In genomic region chr6:36793296-36793912, GRCh38 we compare ENCODE assay signal across 23 cellular contexts. TPM values are rescaled to one million over a fixed set of nuclear protein-coding genes. Genes with fewer than 3 reads are reported as not detected.
A peak's percentile ranks its signal among the peaks of the same experiment; 100 is the strongest.
DNase-seq lines count a peak whose midpoint lies in the region; ATAC-seq and TF ChIP-seq lines count a peak whose summit lies in the region.
"Had no signal": no experiment of that assay in that cellular context is flagged by ENCODE, and none has a peak within 500 bp of the region (broad histone marks: within the 10 kb centered on the region; RNA-seq: fewer than 3 reads in every experiment).

No MANE protein-coding gene starts in this region.

- H3K9me2 ChIP-seq in hepatocyte (replicated peaks; ENCODE audit: insufficient read depth): no peaks in the 10 kb centered on the region

- DNase-seq in NCI-H524 treated with DMSO at 0.1 percent for 48 hours (lab: John Stamatoyannopoulos, UW) (peak; percentile 30), hepatocyte (ENCODE audit: low spot score) (no peak), gastrocnemius medialis (no peak), GM13977 (ENCODE audit: low spot score) (no peak)
- DNase-seq: activated CD4-positive, alpha-beta T cell treated with anti-CD3 and anti-CD28 coated beads for 48 hours; activated CD8-positive, alpha-beta memory T cell treated with anti-CD3 and anti-CD28 coated beads, Interleukin-2, amount 50 U/mL, for 48 hours; activated gamma-delta T cell; amniotic stem cell; central memory CD4-positive, alpha-beta T cell; DMS153; effector CD4-positive, alpha-beta T cell; KG1; NCI-H2029 treated with DMSO at 0.1 percent for 48 hours; stimulated activated naive CD8-positive, alpha-beta T cell treated with anti-CD3 and anti-CD28 coated beads, Interleukin-15, amount 100 ng/mL, for 72 hours; SW 1271; upper lobe of right lung had no signal

- no peak for ATAC-seq in HG02938 (IDR thresholded peaks at IDR 0.05; ENCODE audit: unreplicated experiment)
- no peak for ATAC-seq in gastrocnemius medialis
- ATAC-seq in GM18498 (IDR thresholded peaks at IDR 0.05; ENCODE audit: unreplicated experiment): no peak
- ATAC-seq: esophagus mucosa; Right ventricle myocardium inferior; stimulated activated naive CD8-positive, alpha-beta T cell treated with anti-CD3 and anti-CD28 coated beads, Interleukin-15, amount 100 ng/mL, for 72 hours; upper lobe of right lung had no signal

- in situ Hi-C loops in gastrocnemius medialis (cut with MboI; ENCODE audit: low sequenced_read_pairs in 4 of 4): no loop called here
- in situ Hi-C loops in GM13977 (cut with MboI; ENCODE audit: low pct_unique_long_range_greater_than_20kb, low sequenced_read_pairs, unreplicated experiment): no loop called here

- H3K9ac ChIP-seq in BLaER1 treated with 17β-estradiol and CSF1 and Interleukin-3, amounts not matched to agents 10 nM and 100 nM: 0 out of 22 replicates have a peak overlapping the region, but pooled peaks of 1 of the 11 experiments have one; percentile 17
- H3K9ac ChIP-seq: parathyroid adenoma had no signal

- no peak for TF ChIP-seq CTCF in hepatocyte (IDR thresholded peaks at IDR 0.05; ENCODE audit: poor library complexity)
- no peak for TF ChIP-seq CTCF in gastrocnemius medialis (IDR thresholded peaks at IDR 0.05 in 4 of 5, conservative IDR thresholded peaks at IDR 0.05 in 1 of 5)
- no peak for TF ChIP-seq CTCF in GM13977 (IDR thresholded peaks at IDR 0.05; ENCODE audit: extremely low read depth, insufficient read depth, missing control alignments)

- H3K4me2 ChIP-seq in BLaER1 treated with 17β-estradiol and CSF1 and Interleukin-3, amounts not matched to agents 10 nM and 100 nM: peak overlapping the region; percentile 27 to 49 (median 42); a peak in 20 of 22 replicates
- no peak overlapping the region for H3K4me2 ChIP-seq in hepatocyte

- no peaks in the 10 kb centered on the region for H3K9me3 ChIP-seq in BLaER1 treated with 17β-estradiol and CSF1 and Interleukin-3, amounts not matched to agents 10 nM and 100 nM (replicated peaks in 1 of 11)
- H3K9me3 ChIP-seq in hepatocyte (ENCODE audit: low read depth): no peaks in the 10 kb centered on the region
- H3K9me3 ChIP-seq in neuron (ENCODE audit: low read length): no peaks in the 10 kb centered on the region
- H3K9me3 ChIP-seq in gastrocnemius medialis: no peaks in the 10 kb centered on the region
- H3K9me3 ChIP-seq: upper lobe of right lung had no signal

- no peak for TF ChIP-seq POLR2A in gastrocnemius medialis (IDR thresholded peaks at IDR 0.05)

- peaks cover 9 to 22% (median 15%) of the 10 kb centered on the region in 10 experiments; a peak in 18 of 20 replicates for H3K4me1 ChIP-seq in BLaER1 treated with 17β-estradiol and CSF1 and Interleukin-3, amounts not matched to agents 10 nM and 100 nM
- H3K4me1 ChIP-seq in hepatocyte (ENCODE audit: insufficient read depth): peaks cover 4% of the 10 kb centered on the region
- peaks cover 24% of the 10 kb centered on the region for H3K4me1 ChIP-seq in neuron (ENCODE audit: insufficient read depth, low read length)
- H3K4me1 ChIP-seq in gastrocnemius medialis: no peaks in the 10 kb centered on the region
- H3K4me1 ChIP-seq: parathyroid adenoma, upper lobe of right lung had no signal

- WGBS in hepatocyte (ENCODE audit: low lambda C conversion rate, missing lambda C conversion rate): 69% methylated on average over 8 of the region's 9 CpGs

- intact Hi-C loops in gastrocnemius medialis (cut with DNase I; ENCODE audit: low total_unique reads): no loop called here

- H3K36me3 ChIP-seq in BLaER1 treated with 17β-estradiol and CSF1 and Interleukin-3, amounts not matched to agents 10 nM and 100 nM: no peaks in the 10 kb centered on the region
- H3K36me3 ChIP-seq in hepatocyte (replicated peaks; ENCODE audit: insufficient read depth, low read depth) (no peaks in the 10 kb centered on the region), neuron (ENCODE audit: insufficient read depth, low read length) (no peaks in the 10 kb centered on the region), gastrocnemius medialis (no peaks in the 10 kb centered on the region)
- H3K36me3 ChIP-seq: upper lobe of right lung had no signal

- H3K79me2 ChIP-seq in hepatocyte: no peaks in the 10 kb centered on the region
- H3K79me2 ChIP-seq: parathyroid adenoma had no signal

- no peak overlapping the region for H3K27ac ChIP-seq in BLaER1 treated with 17β-estradiol and CSF1 and Interleukin-3, amounts not matched to agents 10 nM and 100 nM
- H3K27ac ChIP-seq in hepatocyte (peak overlapping the region; percentile 17), gastrocnemius medialis (no peak overlapping the region)
- H3K27ac ChIP-seq: parathyroid adenoma, upper lobe of right lung had no signal

- H2AFZ ChIP-seq in hepatocyte (no peak overlapping the region), neuron (ENCODE audit: low read depth, low read length) (peak overlapping the region; percentile 28)
- H2AFZ ChIP-seq: parathyroid adenoma had no signal

- H4K20me1 ChIP-seq in BLaER1 treated with 17β-estradiol and CSF1 and Interleukin-3, amounts not matched to agents 10 nM and 100 nM: no peaks in the 10 kb centered on the region; a peak in 3 of 22 replicates
- no peaks in the 10 kb centered on the region for H4K20me1 ChIP-seq in hepatocyte (ENCODE audit: insufficient read depth, poor library complexity, severe bottlenecking)

- no peak overlapping the region for H3K4me3 ChIP-seq in BLaER1 treated with 17β-estradiol and CSF1 and Interleukin-3, amounts not matched to agents 10 nM and 100 nM
- H3K4me3 ChIP-seq in hepatocyte (no peak overlapping the region), neuron (ENCODE audit: low read length) (no peak overlapping the region), gastrocnemius medialis (no peak overlapping the region)
- H3K4me3 ChIP-seq: upper lobe of right lung had no signal

- H3K27me3 ChIP-seq in BLaER1 treated with 17β-estradiol and CSF1 and Interleukin-3, amounts not matched to agents 10 nM and 100 nM: peaks cover 0 to 4% (median 0%) of the 10 kb centered on the region in 11 experiments; a peak in 2 of 22 replicates
- H3K27me3 ChIP-seq in hepatocyte (peaks cover 6% of the 10 kb centered on the region), neuron (ENCODE audit: insufficient read depth, low read length) (no peaks in the 10 kb centered on the region), gastrocnemius medialis (no peaks in the 10 kb centered on the region)

RNA-seq across cellular contexts. Expression of gene CPNE5, which starts 45.8 kb away (rescaled TPM):
- 0.30 and 1.4 TPM in 2 replicates for total RNA-seq in hepatocyte
- 0.55 and 1.2 TPM in 2 replicates for polyA plus RNA-seq in hepatocyte
- total RNA-seq in gastrocnemius medialis: under 1 TPM in 1 of 4 donors, not detected in 3; 0.11 TPM
